ENCODE assay signal across 13 cellular contexts in genomic region chr12:22971247-22971646, GRCh38.
"Had no signal": no experiment of that assay in that cellular context is flagged by ENCODE, and none has a peak within 500 bp of the region (broad histone marks: within the 10 kb centered on the region; RNA-seq: fewer than 3 reads in every experiment).

No MANE protein-coding gene starts in this region.

- ATAC-seq: left lobe of liver; stimulated activated effector memory CD8-positive, alpha-beta T cell treated with anti-CD3 and anti-CD28 coated beads, Interleukin-12 subunit alpha, Interleukin-12 subunit beta, amount 100 ng/mL, for 72 hours; T-helper 17 cell had no signal

- H2AFZ ChIP-seq: neural progenitor cell had no signal

- H3K36me3 Mint-ChIP-seq: activated naive CD4-positive, alpha-beta T cell treated with anti-CD3 and anti-CD28 coated beads, Interleukin-2, amount 10 ng/mL, durations not matched to agents 7 days and 5 days; neural progenitor cell; stimulated activated effector memory CD8-positive, alpha-beta T cell treated with anti-CD3 and anti-CD28 coated beads, Interleukin-12 subunit alpha, Interleukin-12 subunit beta, amount 100 ng/mL, for 72 hours; type B pancreatic cell had no signal

- H3K36me3 ChIP-seq: adrenal gland, neural progenitor cell, suprapubic skin had no signal

- H3K4me2 ChIP-seq: neural progenitor cell had no signal

- H3K4me3 ChIP-seq: adrenal gland, neural progenitor cell, suprapubic skin had no signal

- DNase-seq: activated naive CD4-positive, alpha-beta T cell treated with anti-CD3 and anti-CD28 coated beads, Interleukin-2, amount 10 ng/mL, durations not matched to agents 7 days and 5 days; adrenal gland; caudate nucleus; cortex of kidney; head of caudate nucleus; small intestine; T-helper 17 cell had no signal

- H3K27me3 Mint-ChIP-seq: activated naive CD4-positive, alpha-beta T cell treated with anti-CD3 and anti-CD28 coated beads, Interleukin-2, amount 10 ng/mL, durations not matched to agents 7 days and 5 days; T-helper 17 cell had no signal

- H3K27me3 ChIP-seq: adrenal gland, neural progenitor cell, suprapubic skin had no signal

- H3K4me1 Mint-ChIP-seq: activated naive CD4-positive, alpha-beta T cell treated with anti-CD3 and anti-CD28 coated beads, Interleukin-2, amount 10 ng/mL, durations not matched to agents 7 days and 5 days; stimulated activated effector memory CD8-positive, alpha-beta T cell treated with anti-CD3 and anti-CD28 coated beads, Interleukin-12 subunit alpha, Interleukin-12 subunit beta, amount 100 ng/mL, for 72 hours; T-helper 17 cell had no signal

- H3K4me1 ChIP-seq: adrenal gland had no signal

- H3K9me3 ChIP-seq: adrenal gland, suprapubic skin had no signal

- H3K27ac ChIP-seq: adrenal gland, neural progenitor cell, suprapubic skin had no signal

- H3K9me3 Mint-ChIP-seq: activated naive CD4-positive, alpha-beta T cell treated with anti-CD3 and anti-CD28 coated beads, Interleukin-2, amount 10 ng/mL, durations not matched to agents 7 days and 5 days; activated T-helper 2 cell treated with anti-CD3 and anti-CD28 coated beads, Interferon-gamma antibody, Interleukin-2, Interleukin-4, amounts not matched to agents 10 μg/mL and 5 μg/mL and 100 μg/mL, durations not matched to agents 14 hours and 24 hours and 36 hours; neural progenitor cell; stimulated activated effector memory CD8-positive, alpha-beta T cell treated with anti-CD3 and anti-CD28 coated beads, Interleukin-12 subunit alpha, Interleukin-12 subunit beta, amount 100 ng/mL, for 72 hours; type B pancreatic cell had no signal

- H3K4me3 Mint-ChIP-seq: activated naive CD4-positive, alpha-beta T cell treated with anti-CD3 and anti-CD28 coated beads, Interleukin-2, amount 10 ng/mL, durations not matched to agents 7 days and 5 days; neural progenitor cell; stimulated activated effector memory CD8-positive, alpha-beta T cell treated with anti-CD3 and anti-CD28 coated beads, Interleukin-12 subunit alpha, Interleukin-12 subunit beta, amount 100 ng/mL, for 72 hours; T-helper 17 cell; type B pancreatic cell had no signal

- H3K27ac Mint-ChIP-seq: activated naive CD4-positive, alpha-beta T cell treated with anti-CD3 and anti-CD28 coated beads, Interleukin-2, amount 10 ng/mL, durations not matched to agents 7 days and 5 days; activated T-helper 2 cell treated with anti-CD3 and anti-CD28 coated beads, Interferon-gamma antibody, Interleukin-2, Interleukin-4, amounts not matched to agents 10 μg/mL and 5 μg/mL and 100 μg/mL, durations not matched to agents 14 hours and 24 hours and 36 hours; neural progenitor cell; stimulated activated effector memory CD8-positive, alpha-beta T cell treated with anti-CD3 and anti-CD28 coated beads, Interleukin-12 subunit alpha, Interleukin-12 subunit beta, amount 100 ng/mL, for 72 hours; T-helper 17 cell; type B pancreatic cell had no signal

- H3K9ac ChIP-seq: neural progenitor cell had no signal
